ENCODE assay signal across 21 cellular contexts in genomic region chr5:37034955-37035354, GRCh38.
DNase-seq lines count a peak whose midpoint lies in the region; ATAC-seq and TF ChIP-seq lines count a peak whose summit lies in the region.
"Had no signal": no experiment of that assay in that cellular context is flagged by ENCODE, and none has a peak within 500 bp of the region (broad histone marks: within the 10 kb centered on the region; RNA-seq: fewer than 3 reads in every experiment).

No MANE protein-coding gene starts in this region.

- DNase-seq in Panc1 (ENCODE audit: low read depth, low spot score) (no peak), dorsolateral prefrontal cortex (no peak), myocyte (ENCODE audit: low read depth) (peak; percentile 32), omental fat pad (ENCODE audit: low spot score) (no peak), NCI-H1694 (lab: John Stamatoyannopoulos, UW) (no peak), transverse colon (no peak)
- DNase-seq: ACHN; AML-193; Caco-2; CD4-positive, CD25-positive, alpha-beta regulatory T cell; DMS153; HFFc6; IMR-90; NCI-H1105 treated with DMSO at 0.1 percent for 48 hours; NCI-H1930; NCI-H2171; NCI-H446; NCI-H748 treated with DMSO at 0.1 percent for 48 hours; OCI-M1; SJCRH30 had no signal

- CTCF ChIA-PET in Panc1 (lab: Charles Lee), result no interaction called here

- 80 to 95% methylated on average over 1 to 6 of the region's 6 CpGs for WGBS in transverse colon (ENCODE audit: low coverage in 1 of 2), 2 donors

- TSS peak; percentile 35 for BruUV-seq in Panc1 (replicated peaks; lab: Mats Ljungman, UMichigan)

- intact Hi-C loops in Panc1 (cut with micrococcal nuclease; ENCODE audit: unreplicated experiment) (no loop called here), dorsolateral prefrontal cortex (cut with DNase I) (no loop called here), transverse colon (cut with DNase I; ENCODE audit: low total_unique reads) (no loop called here)

- no peak overlapping the region for H3K4me3 ChIP-seq in Panc1 (ENCODE audit: low read depth in 2 of 2, low read length in 2 of 2)
- no peak overlapping the region for H3K4me3 ChIP-seq in dorsolateral prefrontal cortex
- no peak overlapping the region for H3K4me3 ChIP-seq in transverse colon
- H3K4me3 ChIP-seq: SJCRH30 had no signal

- H3K27ac ChIP-seq in Panc1 (ENCODE audit: low read length) (no peak overlapping the region), dorsolateral prefrontal cortex (peak overlapping the region in 53 of 59 donors; percentile 2 to 84 (median 61)), transverse colon (no peak overlapping the region)
- H3K27ac ChIP-seq: SJCRH30 had no signal

- TF ChIP-seq CTCF in Panc1 (IDR thresholded peaks at IDR 0.05), result no peak
- TF ChIP-seq CTCF in dorsolateral prefrontal cortex (IDR thresholded peaks at IDR 0.05 in 54 of 56, conservative IDR thresholded peaks at IDR 0.05 in 2 of 56; ENCODE audit: low read depth in 1 of 56, partially characterized antibody in 56 of 56), result no peak
- no peak for TF ChIP-seq CTCF in omental fat pad (IDR thresholded peaks at IDR 0.05)
- TF ChIP-seq CTCF in transverse colon (IDR thresholded peaks at IDR 0.05), result no peak

- in situ Hi-C loops in Panc1 (cut with HindIII; ENCODE audit: low pct_unique_long_range_greater_than_20kb, low sequenced_read_pairs), result no loop called here
- in situ Hi-C loops in transverse colon (cut with MboI; ENCODE audit: low pct_ligation_motif_present in 1 of 4, low pct_unique_long_range_greater_than_20kb in 1 of 4, low sequenced_read_pairs in 3 of 4), result loop anchor here in 3 of 4 donors (25.0 kb wide), 1 partner anchor 277 kb away; no protein-coding TSS in a partner anchor

- no peak for TF ChIP-seq EP300 in transverse colon (IDR thresholded peaks at IDR 0.05; ENCODE audit: low read depth)

- H3K36me3 ChIP-seq in Panc1 (ENCODE audit: control insufficient read depth, insufficient read depth, low read length) (peaks cover 11% of the 10 kb centered on the region; the same call in 1 of the 2 replicates), transverse colon (peaks cover 0 to 35% (median 9%) of the 10 kb centered on the region in 4 donors)

- no peaks in the 10 kb centered on the region for H3K4me1 ChIP-seq in Panc1 (ENCODE audit: control insufficient read depth, insufficient read depth, low read length)
- no peaks in the 10 kb centered on the region for H3K4me1 ChIP-seq in transverse colon
- H3K4me1 ChIP-seq: Caco-2, SJCRH30 had no signal

- ATAC-seq in Panc1 (no peak), omental fat pad (ENCODE audit: low FRiP score) (no peak), GM18519 (IDR thresholded peaks at IDR 0.05; ENCODE audit: low FRiP score, unreplicated experiment) (no peak)

- H3K9me3 ChIP-seq in Panc1 (ENCODE audit: control insufficient read depth, insufficient read depth, low read depth, low read length), result no peaks in the 10 kb centered on the region
- no peaks in the 10 kb centered on the region for H3K9me3 ChIP-seq in transverse colon
- H3K9me3 ChIP-seq: Caco-2, SJCRH30 had no signal

- POLR2A ChIA-PET in Panc1 (lab: Charles Lee), result no interaction called here

- H3K27me3 ChIP-seq in Panc1 (ENCODE audit: control insufficient read depth, insufficient read depth, low read length) (no peaks in the 10 kb centered on the region), dorsolateral prefrontal cortex (no peaks in the 10 kb centered on the region), transverse colon (no peaks in the 10 kb centered on the region)
- H3K27me3 ChIP-seq: SJCRH30 had no signal

- no peak for TF ChIP-seq POLR2A in transverse colon (IDR thresholded peaks at IDR 0.05)

Comparison
In these comparisons a context has a peak if more than half of its experiments do, and no peak if none do; other contexts are left out.
1. H3K27ac ChIP-seq: peak in dorsolateral prefrontal cortex (53 of 59); none in Panc1 (single experiment) and transverse colon (0 of 4).